ENCODE assay signal across 8 cellular contexts in genomic region chr7:93374345-93374940, GRCh38.
DNase-seq lines count a peak whose midpoint lies in the region; ATAC-seq, FAIRE-seq and TF ChIP-seq lines count a peak whose summit lies in the region.

No MANE protein-coding gene starts in this region.

- no peak for FAIRE-seq in A549 (lab: Jason Lieb, UNC)

- no peaks in the 10 kb centered on the region for H3K9me3 ChIP-seq in A549
- H3K9me3 ChIP-seq in neural cell (ENCODE audit: low read length): no peaks in the 10 kb centered on the region

- H4K20me1 ChIP-seq in neural cell (ENCODE audit: insufficient read depth): no peaks in the 10 kb centered on the region

- ATAC-seq in A549 (peak; percentile 73 to 79; a peak in 4 of 6 replicates), HG02885 (IDR thresholded peaks at IDR 0.05; ENCODE audit: poor library complexity, unreplicated experiment) (peak; percentile 77)

- H3F3A ChIP-seq in neural cell (ENCODE audit: insufficient read depth, low read length, poor library complexity, severe bottlenecking): no peaks in the 10 kb centered on the region

- 1% methylated on average over 5 of the region's 5 CpGs for WGBS in A549 (ENCODE audit: missing lambda C conversion rate)

- TF ChIP-seq POLR2A in A549 (IDR thresholded peaks at IDR 0.05; ENCODE audit: low read length): no peak

- TF ChIP-seq EP300 in A549 (IDR thresholded peaks at IDR 0.05): no peak
- no peak for TF ChIP-seq EP300 in neural cell (conservative IDR thresholded peaks at IDR 0.05; ENCODE audit: poor library complexity, severe bottlenecking)

- no peak overlapping the region for H3K9ac ChIP-seq in neural cell (ENCODE audit: low read length)

- TF ChIP-seq CTCF in A549 (IDR thresholded peaks at IDR 0.05): peak; percentile 50
- TF ChIP-seq CTCF in GM12875 (IDR thresholded peaks at IDR 0.05; ENCODE audit: borderline replicate concordance, insufficient read depth, low read depth, low read length): peak; percentile 76
- TF ChIP-seq CTCF in cardiac fibroblast (IDR thresholded peaks at IDR 0.05; ENCODE audit: low read depth, low read length): peak; percentile 94
- peak; percentile 52 for TF ChIP-seq CTCF in neural cell (IDR thresholded peaks at IDR 0.05; ENCODE audit: poor library complexity, severe bottlenecking)

- H3K4me2 ChIP-seq in A549: peak overlapping the region; percentile 10; the same call in 2 of the 3 replicates
- H3K4me2 ChIP-seq in neural cell (ENCODE audit: low read length): no peak overlapping the region

- no peaks in the 10 kb centered on the region for H3K4me1 ChIP-seq in A549

- no peaks in the 10 kb centered on the region for H3K79me2 ChIP-seq in neural cell (replicated peaks; ENCODE audit: insufficient read depth, low read length)

- CTCF ChIA-PET in A549 (lab: Yijun Ruan, JAX): interaction anchor here (1.0 kb wide), 1 partner anchor 10 kb away, joined by 3 read pairs; no protein-coding TSS in a partner anchor

- POLR2A ChIA-PET in A549 (lab: Yijun Ruan, JAX): interaction anchor here (0.8 kb wide), 1 partner anchor 46 kb away, joined by 3 read pairs; no protein-coding TSS in a partner anchor

- H3K9me2 ChIP-seq in neural cell (ENCODE audit: insufficient read depth, low read length): no peaks in the 10 kb centered on the region

- H3K27ac ChIP-seq in A549 (no peak overlapping the region), neural cell (ENCODE audit: low read length) (no peak overlapping the region)

- TF ChIP-seq RAD21 in A549 (conservative IDR thresholded peaks at IDR 0.05 in 1 of 2, IDR thresholded peaks at IDR 0.05 in 1 of 2) (peak; percentile 28 to 48; a peak in 4 of 5 replicates), neural cell (conservative IDR thresholded peaks at IDR 0.05) (no peak)

- DNase-seq in A549 (ENCODE audit: low read depth in 1 of 2, low spot score in 1 of 2) (peak; percentile 16 to 45), NCI-H2081 treated with DMSO at 0.1 percent for 48 hours (lab: John Stamatoyannopoulos, UW) (peak; percentile 30), cardiac fibroblast (ENCODE audit: low read depth in 2 of 2) (peak; percentile 58 to 65), activated gamma-delta T cell (lab: John Stamatoyannopoulos, UW) (no peak)
- no peak for DNase-seq in stimulated activated CD4-positive, alpha-beta T cell treated with anti-CD3 and anti-CD28 coated beads, Interleukin-4, amount 100 ng/mL, for 4 hours

- H3K4me3 ChIP-seq in A549: no peak overlapping the region
- H3K4me3 ChIP-seq in GM12875 (ENCODE audit: low read depth, low read length): no peak overlapping the region
- no peak overlapping the region for H3K4me3 ChIP-seq in cardiac fibroblast (replicated peaks in 1 of 2; ENCODE audit: low read depth in 2 of 2, low read length in 2 of 2)
- H3K4me3 ChIP-seq in neural cell (ENCODE audit: low read length): no peak overlapping the region

- no peak overlapping the region for H2AFZ ChIP-seq in neural cell (ENCODE audit: low read depth, low read length)

- H3K27me3 ChIP-seq in neural cell (ENCODE audit: insufficient read depth, low read depth, low read length): no peaks in the 10 kb centered on the region

- no peaks in the 10 kb centered on the region for H3K36me3 ChIP-seq in neural cell (ENCODE audit: insufficient read depth, low read length)

TF ChIP-seq in A549, 52 proteins besides CTCF, POLR2A, EP300 and RAD21:
- TF ChIP-seq, protein P1, sequence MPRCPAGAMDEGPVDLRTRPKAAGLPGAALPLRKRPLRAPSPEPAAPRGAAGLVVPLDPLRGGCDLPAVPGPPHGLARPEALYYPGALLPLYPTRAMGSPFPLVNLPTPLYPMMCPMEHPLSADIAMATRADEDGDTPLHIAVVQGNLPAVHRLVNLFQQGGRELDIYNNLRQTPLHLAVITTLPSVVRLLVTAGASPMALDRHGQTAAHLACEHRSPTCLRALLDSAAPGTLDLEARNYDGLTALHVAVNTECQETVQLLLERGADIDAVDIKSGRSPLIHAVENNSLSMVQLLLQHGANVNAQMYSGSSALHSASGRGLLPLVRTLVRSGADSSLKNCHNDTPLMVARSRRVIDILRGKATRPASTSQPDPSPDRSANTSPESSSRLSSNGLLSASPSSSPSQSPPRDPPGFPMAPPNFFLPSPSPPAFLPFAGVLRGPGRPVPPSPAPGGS (IDR thresholded peaks at IDR 0.05): no peak
- TF ChIP-seq SMC3 (IDR thresholded peaks at IDR 0.05) (0 out of 3 replicates have a peak, but pooled peaks have one; percentile 17), BHLHE40 (IDR thresholded peaks at IDR 0.05; ENCODE audit: low read depth, low read length) (no peak), HOXB5 (CRISPR knock-in tag; IDR thresholded peaks at IDR 0.05) (no peak)

TF ChIP-seq in neural cell, 6 proteins besides CTCF, POLR2A, EP300 and RAD21:
- TF ChIP-seq REST (IDR thresholded peaks at IDR 0.05; ENCODE audit: borderline replicate concordance) (no peak), POLR2AphosphoS5 (IDR thresholded peaks at IDR 0.05) (no peak), MXI1 (conservative IDR thresholded peaks at IDR 0.05; ENCODE audit: poor library complexity, severe bottlenecking) (no peak), TAF1 (IDR thresholded peaks at IDR 0.05; ENCODE audit: low read depth) (no peak), SMC3 (conservative IDR thresholded peaks at IDR 0.05; ENCODE audit: poor library complexity) (no peak), EZH2 (IDR thresholded peaks at IDR 0.05; ENCODE audit: borderline replicate concordance, insufficient read depth, low read length, poor library complexity, severe bottlenecking) (no peak)

Comparison
In these comparisons a context has a peak if more than half of its experiments do, and no peak if none do; other contexts are left out.
1. DNase-seq: peak in A549 (2 of 2), NCI-H2081 treated with DMSO at 0.1 percent for 48 hours (single experiment) and cardiac fibroblast (2 of 2); none in stimulated activated CD4-positive, alpha-beta T cell treated with anti-CD3 and anti-CD28 coated beads, Interleukin-4, amount 100 ng/mL, for 4 hours (0 of 2) and activated gamma-delta T cell (single experiment).
2. Peak in every context shown above with its lines, with median percentiles within 50 percentile points of each other: CTCF ChIP-seq.